Comparison of ENCODE assay signal across 8 cellular contexts in genomic region chr1:116375884-116376733, GRCh38. TPM values are rescaled to one million over a fixed set of nuclear protein-coding genes. Genes with fewer than 3 reads are reported as not detected.
DNase-seq lines count a peak whose midpoint lies in the region; TF ChIP-seq lines count a peak whose summit lies in the region.

No MANE protein-coding gene starts in this region.

- peaks cover 5% of the 10 kb centered on the region for H3K27me3 ChIP-seq in SJSA1 (replicated peaks)
- no peaks in the 10 kb centered on the region for H3K27me3 ChIP-seq in mammary epithelial cell (ENCODE audit: insufficient read depth, low read length)
- H3K27me3 ChIP-seq in layer of hippocampus (ENCODE audit: control insufficient read depth, insufficient read depth, low read length), result no peaks in the 10 kb centered on the region

- peaks cover 2% of the 10 kb centered on the region for H4K20me1 ChIP-seq in mammary epithelial cell (ENCODE audit: insufficient read depth, low read length)

- H3K4me2 ChIP-seq in mammary epithelial cell (ENCODE audit: insufficient read depth, low read depth, low read length), result peak overlapping the region; percentile 84

- no peaks in the 10 kb centered on the region; the same call in 1 of the 2 replicates for H3K36me3 ChIP-seq in SJSA1
- no peaks in the 10 kb centered on the region for H3K36me3 ChIP-seq in mammary epithelial cell (ENCODE audit: insufficient read depth, low read length)

- H3K9me3 ChIP-seq in SJSA1 (replicated peaks), result 0 out of 2 replicates have a peak, but pooled peaks cover 4% of the 10 kb centered on the region
- H3K9me3 ChIP-seq in mammary epithelial cell (replicated peaks; ENCODE audit: insufficient read depth, low read length), result no peaks in the 10 kb centered on the region

- TSS peak; percentile 84 for BruUV-seq in mammary epithelial cell (replicated peaks; lab: Mats Ljungman, UMichigan)

- H3K27ac ChIP-seq in SJSA1 (peak overlapping the region; percentile 58), mammary epithelial cell (ENCODE audit: insufficient read depth, low read depth, low read length) (peak overlapping the region; percentile 95), layer of hippocampus (ENCODE audit: low read depth, low read length) (peak overlapping the region; percentile 92)

- WGBS in mammary epithelial cell (ENCODE audit: low coverage, missing lambda C conversion rate), result 3% methylated on average over 9 of the region's 9 CpGs

- no peak overlapping the region for H2AFZ ChIP-seq in mammary epithelial cell (ENCODE audit: low read depth, low read length)

- H3K4me3 ChIP-seq in SJSA1 (peak overlapping the region; percentile 3; the same call in 1 of the 2 replicates), mammary epithelial cell (replicated peaks in 1 of 3; ENCODE audit: insufficient read depth in 1 of 3, low read depth in 2 of 3, low read length in 3 of 3) (peak overlapping the region; percentile 62 to 91 (median 82))

- no peak for TF ChIP-seq CTCF in mammary epithelial cell (conservative IDR thresholded peaks at IDR 0.05 in 1 of 2, IDR thresholded peaks at IDR 0.05 in 1 of 2; ENCODE audit: extremely low read depth in 1 of 2, insufficient read depth in 1 of 2, low read depth in 1 of 2, low read length in 2 of 2)

- H3K4me1 ChIP-seq in SJSA1 (replicated peaks) (peaks cover 51% of the 10 kb centered on the region), mammary epithelial cell (ENCODE audit: insufficient read depth, low read length) (peaks cover 60% of the 10 kb centered on the region)

- DNase-seq in NCI-H2196 (lab: John Stamatoyannopoulos, UW; ENCODE audit: unreplicated experiment) (peak; percentile 46), NCI-H2196 treated with DMSO at 0.1 percent for 48 hours (lab: John Stamatoyannopoulos, UW; ENCODE audit: unreplicated experiment) (no peak), SJSA1 (ENCODE audit: low read depth in 1 of 2, low spot score in 2 of 2) (peak; percentile 63 to 81), mammary epithelial cell (peak; percentile 97), middle frontal gyrus (ENCODE audit: extremely low spot score, low spot score) (no peak)
- peak; percentile 29 to 30 for DNase-seq in stimulated activated CD4-positive, alpha-beta T cell treated with anti-CD3 and anti-CD28 coated beads, Interleukin-1b, Interleukin-23, amount 100 ng/mL, for 4 hours (ENCODE audit: low read depth in 2 of 2)
- no peak for DNase-seq in effector CD4-positive, alpha-beta T cell

- peaks cover 76% of the 10 kb centered on the region for H3K79me2 ChIP-seq in mammary epithelial cell (ENCODE audit: insufficient read depth, low read length)

- intact Hi-C loops in mammary epithelial cell (cut with micrococcal nuclease), result loop anchor here (2.0 to 5.0 kb wide), 3 partner anchors 29 to 224 kb away; no protein-coding TSS in a partner anchor

- dilution Hi-C loops in mammary epithelial cell (cut with HindIII; ENCODE audit: low sequenced_read_pairs), result no loop called here

- CTCF ChIA-PET in mammary epithelial cell (lab: Charles Lee; ENCODE audit: low non-redundant PET), result interaction anchor here (0.5 to 0.8 kb wide), 3 partner anchors 121 to 205 kb away, joined by 3 to 5 read pairs (median 4); no protein-coding TSS in a partner anchor

- H3K9ac ChIP-seq in mammary epithelial cell (ENCODE audit: insufficient read depth, low read length), result peak overlapping the region; percentile 84

- in situ Hi-C loops in mammary epithelial cell (cut with MboI; ENCODE audit: low sequenced_read_pairs in 2 of 2), result loop anchor here in 1 of 2 donors (25.0 kb wide), 1 partner anchor 111 kb away; no protein-coding TSS in a partner anchor

RNA-seq across cellular contexts. Expression of gene ATP1A1, which starts 3.1 kb away (rescaled TPM):
- 36.7 and 55.4 TPM in 2 replicates for total RNA-seq in SJSA1 (2014; rRNA removed; shearing (Covaris generic))
- total RNA-seq in mammary epithelial cell, result 100 to 1,000 TPM; 359 to 505 TPM
- 660 TPM for polyA plus RNA-seq in mammary epithelial cell
- polyA minus RNA-seq in mammary epithelial cell, result 731 TPM

Comparison
In these comparisons a context has a peak if more than half of its experiments do, and no peak if none do; other contexts are left out.
1. DNase-seq: peak in NCI-H2196 (single experiment), SJSA1 (2 of 2), mammary epithelial cell (single experiment) and stimulated activated CD4-positive, alpha-beta T cell treated with anti-CD3 and anti-CD28 coated beads, Interleukin-1b, Interleukin-23, amount 100 ng/mL, for 4 hours (2 of 2); none in NCI-H2196 treated with DMSO at 0.1 percent for 48 hours (single experiment), effector CD4-positive, alpha-beta T cell (single experiment) and middle frontal gyrus (single experiment).
2. Peak in every context shown above with its lines, with median percentiles within 50 percentile points of each other: H3K27ac ChIP-seq.